13 cellular contexts compared by ENCODE assay signal in genomic region chr1:85611390-85611789, GRCh38. TPM values are rescaled to one million over a fixed set of nuclear protein-coding genes. Genes with fewer than 3 reads are reported as not detected.
DNase-seq lines count a peak whose midpoint lies in the region; ATAC-seq, FAIRE-seq and TF ChIP-seq lines count a peak whose summit lies in the region.
"Had no signal": no experiment of that assay in that cellular context is flagged by ENCODE, and none has a peak within 500 bp of the region (broad histone marks: within the 10 kb centered on the region; RNA-seq: fewer than 3 reads in every experiment).

No MANE protein-coding gene starts in this region.

- peak; percentile 9 for DNase-seq in H4 (ENCODE audit: low spot score)
- DNase-seq in ascending aorta (ENCODE audit: low spot score in 2 of 2): no peak
- DNase-seq in hepatic stellate cell (ENCODE audit: low spot score): peak; percentile 39
- no peak for DNase-seq in thoracic aorta (ENCODE audit: low spot score)
- no peak for DNase-seq in natural killer cell treated with Interleukin-12 subunit alpha and Interleukin-12 subunit beta and Interleukin-15 and Interleukin-18, amount 100 ng/mL, for 72 hours (ENCODE audit: low spot score)
- DNase-seq in AML-193 (lab: John Stamatoyannopoulos, UW): no peak
- DNase-seq in SKM-1 treated with dmso at 0.1 percent for 144 hours (lab: John Stamatoyannopoulos, UW; ENCODE audit: unreplicated experiment): no peak
- DNase-seq in urothelium cell line (ENCODE audit: low spot score): no peak
- DNase-seq: NCI-H1092; NCI-H82; stimulated activated naive CD8-positive, alpha-beta T cell treated with anti-CD3 and anti-CD28 coated beads, Interleukin-15, amount 100 ng/mL, for 72 hours; T-helper 17 cell had no signal

- no peak overlapping the region for H3K27ac Mint-ChIP-seq in natural killer cell treated with Interleukin-12 subunit alpha and Interleukin-12 subunit beta and Interleukin-15 and Interleukin-18, amount 100 ng/mL, for 72 hours
- H3K27ac Mint-ChIP-seq: stimulated activated naive CD8-positive, alpha-beta T cell treated with anti-CD3 and anti-CD28 coated beads, Interleukin-15, amount 100 ng/mL, for 72 hours; T-helper 17 cell had no signal

- no peak for FAIRE-seq in urothelium cell line (lab: Jason Lieb, UNC)

- no peaks in the 10 kb centered on the region for H3K36me3 Mint-ChIP-seq in natural killer cell treated with Interleukin-12 subunit alpha and Interleukin-12 subunit beta and Interleukin-15 and Interleukin-18, amount 100 ng/mL, for 72 hours

- H3K36me3 ChIP-seq in ascending aorta (no peaks in the 10 kb centered on the region), thoracic aorta (no peaks in the 10 kb centered on the region)

- H3K4me3 ChIP-seq in ascending aorta (no peak overlapping the region), thoracic aorta (no peak overlapping the region)

- intact Hi-C loops in ascending aorta (cut with DNase I): loop anchor here (5.0 to 10.0 kb wide), 2 partner anchors 81 to 273 kb away; no protein-coding TSS in a partner anchor

- no peak for ATAC-seq in thoracic aorta (ENCODE audit: insufficient number of reproducible peaks, low FRiP score, low read depth)
- ATAC-seq in natural killer cell treated with Interleukin-12 subunit alpha and Interleukin-12 subunit beta and Interleukin-15 and Interleukin-18, amount 100 ng/mL, for 72 hours: no peak
- ATAC-seq: stimulated activated naive CD8-positive, alpha-beta T cell treated with anti-CD3 and anti-CD28 coated beads, Interleukin-15, amount 100 ng/mL, for 72 hours; T-helper 17 cell had no signal

- H3K4me1 ChIP-seq in ascending aorta (peaks cover 3 to 24% of the 10 kb centered on the region in 2 donors), thoracic aorta (ENCODE audit: control insufficient read depth in 1 of 2, low read depth in 2 of 2) (peaks cover 22 to 30% of the 10 kb centered on the region in 2 donors)

- no peaks in the 10 kb centered on the region for H3K9me3 ChIP-seq in ascending aorta
- H3K9me3 ChIP-seq in thoracic aorta: no peaks in the 10 kb centered on the region

- H3K9me3 Mint-ChIP-seq in natural killer cell treated with Interleukin-12 subunit alpha and Interleukin-12 subunit beta and Interleukin-15 and Interleukin-18, amount 100 ng/mL, for 72 hours: peaks cover 3% of the 10 kb centered on the region

- TF ChIP-seq CTCF in ascending aorta (IDR thresholded peaks at IDR 0.05) (no peak), thoracic aorta (IDR thresholded peaks at IDR 0.05) (no peak)

- H3K27me3 ChIP-seq in ascending aorta (no peaks in the 10 kb centered on the region), thoracic aorta (replicated peaks; ENCODE audit: insufficient read depth) (no peaks in the 10 kb centered on the region)

- peaks cover 0 to 10% of the 10 kb centered on the region in 2 donors for H3K27me3 Mint-ChIP-seq in natural killer cell treated with Interleukin-12 subunit alpha and Interleukin-12 subunit beta and Interleukin-15 and Interleukin-18, amount 100 ng/mL, for 72 hours
- H3K27me3 Mint-ChIP-seq: stimulated activated naive CD8-positive, alpha-beta T cell treated with anti-CD3 and anti-CD28 coated beads, Interleukin-15, amount 100 ng/mL, for 72 hours; T-helper 17 cell had no signal

- H3K27ac ChIP-seq in ascending aorta (peak overlapping the region; percentile 44 to 76), thoracic aorta (peak overlapping the region; percentile 62 to 63)

- H3K4me1 Mint-ChIP-seq in natural killer cell treated with Interleukin-12 subunit alpha and Interleukin-12 subunit beta and Interleukin-15 and Interleukin-18, amount 100 ng/mL, for 72 hours (ENCODE audit: low read depth in 2 of 2): no peaks in the 10 kb centered on the region
- H3K4me1 Mint-ChIP-seq: stimulated activated naive CD8-positive, alpha-beta T cell treated with anti-CD3 and anti-CD28 coated beads, Interleukin-15, amount 100 ng/mL, for 72 hours; T-helper 17 cell had no signal

- no peak overlapping the region for H3K4me3 Mint-ChIP-seq in natural killer cell treated with Interleukin-12 subunit alpha and Interleukin-12 subunit beta and Interleukin-15 and Interleukin-18, amount 100 ng/mL, for 72 hours
- H3K4me3 Mint-ChIP-seq: stimulated activated naive CD8-positive, alpha-beta T cell treated with anti-CD3 and anti-CD28 coated beads, Interleukin-15, amount 100 ng/mL, for 72 hours; T-helper 17 cell had no signal

RNA-seq across cellular contexts. Expression of gene CCN1, which starts 30.8 kb away (rescaled TPM):
- 6.7 and 10.4 TPM in 2 replicates for total RNA-seq in H4 (2014; rRNA removed; shearing (Covaris generic))
- total RNA-seq in ascending aorta (933 TPM), thoracic aorta (100 to 1,000 TPM; 107 to 413 TPM)
- not detected for total RNA-seq in natural killer cell treated with Interleukin-12 subunit alpha and Interleukin-12 subunit beta and Interleukin-15 and Interleukin-18, amount 100 ng/mL, for 72 hours
- total RNA-seq: activated CD8-positive, alpha-beta memory T cell treated with anti-CD3 and anti-CD28 coated beads for 36 hours; T-helper 17 cell had no signal

Comparison
In these comparisons a context has a peak if more than half of its experiments do, and no peak if none do; other contexts are left out.
1. DNase-seq: peak in H4 (single experiment) and hepatic stellate cell (single experiment); none in ascending aorta (0 of 2), thoracic aorta (single experiment), natural killer cell treated with Interleukin-12 subunit alpha and Interleukin-12 subunit beta and Interleukin-15 and Interleukin-18, amount 100 ng/mL, for 72 hours (single experiment), AML-193 (0 of 2), SKM-1 treated with dmso at 0.1 percent for 144 hours (single experiment) and urothelium cell line (single experiment).